ENCODE assay signal across 8 cellular contexts in the genomic region with DNA sequence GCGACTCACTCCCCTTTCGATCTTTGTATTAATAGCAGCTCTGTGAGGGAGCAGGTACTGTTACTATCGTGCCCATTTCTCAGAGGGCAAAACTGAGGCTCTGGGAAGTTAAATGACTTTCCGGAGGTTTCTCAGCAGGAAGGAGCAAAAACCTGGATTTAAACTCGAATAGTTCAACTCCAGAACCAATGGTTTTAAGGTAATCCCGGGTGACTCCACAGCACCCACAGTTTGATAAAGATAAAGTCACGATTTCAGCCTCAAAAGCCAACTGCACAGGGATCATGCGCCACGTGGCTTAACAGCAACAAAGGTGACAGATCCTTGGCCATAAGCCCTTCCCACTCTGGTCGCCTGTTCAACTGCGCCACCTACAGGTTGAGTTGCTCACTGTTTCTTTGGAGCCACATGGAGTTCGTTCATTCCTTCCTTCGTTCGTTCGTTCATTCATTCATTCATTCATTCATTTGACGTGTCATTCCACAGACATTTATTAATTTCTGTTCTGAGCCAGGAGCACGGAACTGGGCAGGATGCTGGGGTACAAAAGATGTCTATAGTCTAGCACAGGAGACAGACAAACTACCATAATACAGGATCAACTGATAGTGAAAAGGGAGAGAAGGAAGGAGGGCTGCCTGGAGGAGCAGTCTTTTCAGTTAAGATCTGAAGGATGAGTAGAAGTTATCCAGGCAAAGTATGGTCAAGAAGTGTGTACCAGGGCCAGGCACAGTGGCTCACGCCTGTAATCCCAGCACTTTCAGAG.
DNase-seq lines count a peak whose midpoint lies in the region; ATAC-seq and TF ChIP-seq lines count a peak whose summit lies in the region.

No MANE protein-coding gene starts in this region.

- no peaks in the 10 kb centered on the region for H3K4me1 ChIP-seq in ACC112 (ENCODE audit: control insufficient read depth, insufficient read depth, low read length, unreplicated experiment)
- no peaks in the 10 kb centered on the region for H3K4me1 ChIP-seq in fibroblast of lung (ENCODE audit: control insufficient read depth, extremely low read depth, insufficient read depth, low read length)
- H3K4me1 ChIP-seq in testis, result no peaks in the 10 kb centered on the region

- peak overlapping the region; percentile 3 for H2AFZ ChIP-seq in ACC112 (ENCODE audit: low read length, unreplicated experiment)
- H2AFZ ChIP-seq in fibroblast of lung (ENCODE audit: low read length), result no peak overlapping the region

- peaks cover 48% of the 10 kb centered on the region for H3K27me3 ChIP-seq in ACC112 (ENCODE audit: insufficient read depth, low read length)
- H3K27me3 ChIP-seq in fibroblast of lung (ENCODE audit: control insufficient read depth, insufficient read depth, low read length), result peaks cover 6% of the 10 kb centered on the region
- no peaks in the 10 kb centered on the region for H3K27me3 ChIP-seq in testis

- peak overlapping the region; percentile 55 for H3K4me3 ChIP-seq in ACC112 (ENCODE audit: low read depth, low read length)
- peak overlapping the region in 1 of 4 experiments; percentile 14 for H3K4me3 ChIP-seq in fibroblast of lung (replicated peaks in 1 of 4; ENCODE audit: control extremely low read depth in 1 of 4, insufficient read depth in 1 of 4, low read depth in 3 of 4, low read length in 4 of 4)
- peak overlapping the region in 1 of 2 donors; percentile 33 for H3K4me3 ChIP-seq in testis

- WGBS in testis, 2 donors, result 11 to 12% methylated on average over 15 to 18 of the region's 18 CpGs

- TF ChIP-seq POLR2A in testis (IDR thresholded peaks at IDR 0.05), result no peak

- H3K4me2 ChIP-seq in fibroblast of lung (ENCODE audit: extremely low read depth, insufficient read depth, low read length), result peak overlapping the region; percentile 25

- peak; percentile 85 for TF ChIP-seq CTCF in GM12872 (IDR thresholded peaks at IDR 0.05; ENCODE audit: insufficient read depth, low read depth, low read length)
- TF ChIP-seq CTCF in activated CD8-positive, alpha-beta T cell treated with anti-CD3 and anti-CD28 coated beads for 36 hours (IDR thresholded peaks at IDR 0.05), result peak; percentile 68
- TF ChIP-seq CTCF in fibroblast of lung (conservative IDR thresholded peaks at IDR 0.05 in 1 of 2, IDR thresholded peaks at IDR 0.05 in 1 of 2; ENCODE audit: low read depth in 1 of 2, low read length in 2 of 2), result peak; percentile 57 to 62
- peak; percentile 34 to 51 (median 43) for TF ChIP-seq CTCF in nephron (IDR thresholded peaks at IDR 0.05; ENCODE audit: unreplicated experiment in 3 of 3)
- peak; percentile 57 to 83 (median 82) for TF ChIP-seq CTCF in testis (IDR thresholded peaks at IDR 0.05)

- H3K36me3 ChIP-seq in ACC112 (ENCODE audit: insufficient read depth, low read length) (no peaks in the 10 kb centered on the region), fibroblast of lung (ENCODE audit: control insufficient read depth, insufficient read depth, low read length) (no peaks in the 10 kb centered on the region), testis (ENCODE audit: low read depth, missing control alignments) (no peaks in the 10 kb centered on the region)

- H3K9ac ChIP-seq in fibroblast of lung (ENCODE audit: insufficient read depth, low read length), result no peak overlapping the region

- no peaks in the 10 kb centered on the region for H3K79me2 ChIP-seq in ACC112 (ENCODE audit: control insufficient read depth, insufficient read depth, low read length, unreplicated experiment)
- H3K79me2 ChIP-seq in fibroblast of lung (ENCODE audit: control insufficient read depth, insufficient read depth, low read length), result no peaks in the 10 kb centered on the region

- peak; percentile 19 for DNase-seq in NCI-H2227 treated with DMSO at 0.1 percent for 48 hours (lab: John Stamatoyannopoulos, UW)
- DNase-seq in activated CD8-positive, alpha-beta T cell treated with anti-CD3 and anti-CD28 coated beads for 36 hours, result peak; percentile 81
- DNase-seq in fibroblast of lung (ENCODE audit: low read depth in 2 of 2), result peak; percentile 23 to 59
- DNase-seq in testis, result peak; percentile 85

- H4K20me1 ChIP-seq in fibroblast of lung (ENCODE audit: control insufficient read depth, extremely low read depth, insufficient read depth, low read length), result peaks cover 2% of the 10 kb centered on the region

- no peak overlapping the region for H3K4me3 Mint-ChIP-seq in activated CD8-positive, alpha-beta T cell treated with anti-CD3 and anti-CD28 coated beads for 36 hours
- H3K4me3 Mint-ChIP-seq in nephron, result no peak overlapping the region

- POLR2A ChIA-PET in activated CD8-positive, alpha-beta T cell treated with anti-CD3 and anti-CD28 coated beads for 36 hours (lab: Charles Lee), result interaction anchor here (0.6 to 0.7 kb wide), 2 partner anchors 45 to 794 kb away, joined by 3 read pairs; no protein-coding TSS in a partner anchor

- H3K4me1 Mint-ChIP-seq in activated CD8-positive, alpha-beta T cell treated with anti-CD3 and anti-CD28 coated beads for 36 hours (ENCODE audit: low read depth), result peaks cover 4% of the 10 kb centered on the region
- no peaks in the 10 kb centered on the region for H3K4me1 Mint-ChIP-seq in nephron

- H3K9me3 ChIP-seq in fibroblast of lung (ENCODE audit: control insufficient read depth, insufficient read depth, low read depth, low read length), result no peaks in the 10 kb centered on the region
- H3K9me3 ChIP-seq in testis, result no peaks in the 10 kb centered on the region

- no peak overlapping the region for H3K27ac Mint-ChIP-seq in activated CD8-positive, alpha-beta T cell treated with anti-CD3 and anti-CD28 coated beads for 36 hours
- H3K27ac Mint-ChIP-seq in nephron, result no peak overlapping the region

- no peaks in the 10 kb centered on the region for H3K9me3 Mint-ChIP-seq in activated CD8-positive, alpha-beta T cell treated with anti-CD3 and anti-CD28 coated beads for 36 hours
- no peaks in the 10 kb centered on the region for H3K9me3 Mint-ChIP-seq in nephron

- ATAC-seq in activated CD8-positive, alpha-beta T cell treated with anti-CD3 and anti-CD28 coated beads for 36 hours, result peak; percentile 79
- ATAC-seq in HG02973 (IDR thresholded peaks at IDR 0.05; ENCODE audit: unreplicated experiment), result no peak

- intact Hi-C loops in activated CD8-positive, alpha-beta T cell treated with anti-CD3 and anti-CD28 coated beads for 36 hours (cut with micrococcal nuclease), result no loop called here
- intact Hi-C loops in testis (cut with DNase I; ENCODE audit: low total_unique reads), result no loop called here

- CTCF ChIA-PET in activated CD8-positive, alpha-beta T cell treated with anti-CD3 and anti-CD28 coated beads for 36 hours (lab: Charles Lee), result interaction anchor here (1.3 kb wide), 1 partner anchor 15 kb away, joined by 4 read pairs; no protein-coding TSS in a partner anchor

- H3K36me3 Mint-ChIP-seq in activated CD8-positive, alpha-beta T cell treated with anti-CD3 and anti-CD28 coated beads for 36 hours (ENCODE audit: low read depth), result no peaks in the 10 kb centered on the region
- H3K36me3 Mint-ChIP-seq in nephron (ENCODE audit: low read depth), result no peaks in the 10 kb centered on the region

- no peak overlapping the region for H3K27ac ChIP-seq in ACC112 (ENCODE audit: low read depth, low read length)
- H3K27ac ChIP-seq in fibroblast of lung (ENCODE audit: insufficient read depth, low read length), result no peak overlapping the region
- no peak overlapping the region for H3K27ac ChIP-seq in testis

- H3K27me3 Mint-ChIP-seq in activated CD8-positive, alpha-beta T cell treated with anti-CD3 and anti-CD28 coated beads for 36 hours, result peaks cover 36% of the 10 kb centered on the region
- H3K27me3 Mint-ChIP-seq in nephron (ENCODE audit: low read depth), result peaks cover 41% of the 10 kb centered on the region

Comparison
In these comparisons a context has a peak if more than half of its experiments do, and no peak if none do; other contexts are left out.
1. DNase-seq: peak in every context shown above with its lines; median percentile 85 in testis; 81 in activated CD8-positive, alpha-beta T cell treated with anti-CD3 and anti-CD28 coated beads for 36 hours; 41 in fibroblast of lung; 19 in NCI-H2227 treated with DMSO at 0.1 percent for 48 hours.